6 cellular contexts compared by ENCODE assay signal in genomic region chr17:4708436-4708835, GRCh38. TPM values are rescaled to one million over a fixed set of nuclear protein-coding genes. Genes with fewer than 3 reads are reported as not detected.
A peak's percentile ranks its signal among the peaks of the same experiment; 100 is the strongest.
DNase-seq lines count a peak whose midpoint lies in the region; ATAC-seq and TF ChIP-seq lines count a peak whose summit lies in the region.

No MANE protein-coding gene starts in this region.

- peaks cover 5% of the 10 kb centered on the region for H3K4me1 ChIP-seq in prostate gland (replicated peaks)

- no peaks in the 10 kb centered on the region for H3K36me3 ChIP-seq in prostate gland

- H3K36me3 Mint-ChIP-seq in activated T-helper 1 cell treated with anti-CD3 and anti-CD28 coated beads, Interleukin-12 subunit alpha, Interleukin-12 subunit beta, Interleukin-2, Interleukin-4 antibody, amounts not matched to agents 30 ng/mL and 10 ng/mL and 1 ng/mL, durations not matched to agents 14 hours and 24 hours and 36 hours (ENCODE audit: low read depth) = peaks cover 9% of the 10 kb centered on the region

- H3K27ac Mint-ChIP-seq in activated T-helper 1 cell treated with anti-CD3 and anti-CD28 coated beads, Interleukin-12 subunit alpha, Interleukin-12 subunit beta, Interleukin-2, Interleukin-4 antibody, amounts not matched to agents 30 ng/mL and 10 ng/mL and 1 ng/mL, durations not matched to agents 14 hours and 24 hours and 36 hours = peak overlapping the region; percentile 23

- H3K4me1 Mint-ChIP-seq in activated T-helper 1 cell treated with anti-CD3 and anti-CD28 coated beads, Interleukin-12 subunit alpha, Interleukin-12 subunit beta, Interleukin-2, Interleukin-4 antibody, amounts not matched to agents 30 ng/mL and 10 ng/mL and 1 ng/mL, durations not matched to agents 14 hours and 24 hours and 36 hours (ENCODE audit: low read depth) = peaks cover 51% of the 10 kb centered on the region

- no peak for TF ChIP-seq CTCF in prostate gland (IDR thresholded peaks at IDR 0.05)

- H3K27me3 ChIP-seq in prostate gland (replicated peaks; ENCODE audit: insufficient read depth) = no peaks in the 10 kb centered on the region

- no peak for TF ChIP-seq POLR2A in prostate gland (IDR thresholded peaks at IDR 0.05)

- no peak for ATAC-seq in stimulated activated naive CD8-positive, alpha-beta T cell treated with anti-CD3 and anti-CD28 coated beads, Interleukin-15, Interleukin-2, amounts not matched to agents 100 U/mL and 50 U/mL, for 24 hours
- ATAC-seq in HG03280 (IDR thresholded peaks at IDR 0.05; ENCODE audit: unreplicated experiment) = no peak

- H3K27ac ChIP-seq in prostate gland = no peak overlapping the region

- 77% methylated on average over 8 of the region's 8 CpGs for WGBS in prostate gland

- H3K9me3 ChIP-seq in prostate gland = no peaks in the 10 kb centered on the region

- no peaks in the 10 kb centered on the region for H3K27me3 Mint-ChIP-seq in activated T-helper 1 cell treated with anti-CD3 and anti-CD28 coated beads, Interleukin-12 subunit alpha, Interleukin-12 subunit beta, Interleukin-2, Interleukin-4 antibody, amounts not matched to agents 30 ng/mL and 10 ng/mL and 1 ng/mL, durations not matched to agents 14 hours and 24 hours and 36 hours (ENCODE audit: insufficient read depth)

- intact Hi-C loops in activated T-helper 1 cell treated with anti-CD3 and anti-CD28 coated beads, Interleukin-12 subunit alpha, Interleukin-12 subunit beta, Interleukin-2, Interleukin-4 antibody, amounts not matched to agents 30 ng/mL and 10 ng/mL and 1 ng/mL, durations not matched to agents 14 hours and 24 hours and 36 hours (cut with micrococcal nuclease) = no loop called here
- intact Hi-C loops in prostate gland (cut with DNase I) = no loop called here

- H3K4me3 ChIP-seq in prostate gland = no peak overlapping the region

- no peaks in the 10 kb centered on the region for H3K9me3 Mint-ChIP-seq in activated T-helper 1 cell treated with anti-CD3 and anti-CD28 coated beads, Interleukin-12 subunit alpha, Interleukin-12 subunit beta, Interleukin-2, Interleukin-4 antibody, amounts not matched to agents 30 ng/mL and 10 ng/mL and 1 ng/mL, durations not matched to agents 14 hours and 24 hours and 36 hours

- peak; percentile 31 to 44 for DNase-seq in activated CD4-positive, alpha-beta T cell treated with anti-CD3 and anti-CD28 coated beads for 24 hours (ENCODE audit: low read depth in 2 of 2)
- no peak for DNase-seq in activated CD4-positive, alpha-beta T cell treated with anti-CD3 and anti-CD28 coated beads for 1 hour
- peak; percentile 56 for DNase-seq in activated T-helper 1 cell treated with anti-CD3 and anti-CD28 coated beads, Interleukin-12 subunit alpha, Interleukin-12 subunit beta, Interleukin-2, Interleukin-4 antibody, amounts not matched to agents 30 ng/mL and 10 ng/mL and 1 ng/mL, durations not matched to agents 14 hours and 24 hours and 36 hours (ENCODE audit: low spot score)
- DNase-seq in stimulated activated naive CD8-positive, alpha-beta T cell treated with anti-CD3 and anti-CD28 coated beads, Interleukin-15, Interleukin-2, amounts not matched to agents 100 U/mL and 50 U/mL, for 24 hours = peak; percentile 65
- DNase-seq in prostate gland (ENCODE audit: low spot score) = no peak

- H3K4me3 Mint-ChIP-seq in activated T-helper 1 cell treated with anti-CD3 and anti-CD28 coated beads, Interleukin-12 subunit alpha, Interleukin-12 subunit beta, Interleukin-2, Interleukin-4 antibody, amounts not matched to agents 30 ng/mL and 10 ng/mL and 1 ng/mL, durations not matched to agents 14 hours and 24 hours and 36 hours = peak overlapping the region; percentile 54

RNA-seq across cellular contexts. Expression of gene ARRB2, which starts 2.0 kb away (rescaled TPM):
- 202 and 204 TPM in 2 replicates for total RNA-seq in activated T-helper 1 cell treated with anti-CD3 and anti-CD28 coated beads, Interleukin-12 subunit alpha, Interleukin-12 subunit beta, Interleukin-2, Interleukin-4 antibody, amounts not matched to agents 30 ng/mL and 10 ng/mL and 1 ng/mL, durations not matched to agents 14 hours and 24 hours and 36 hours
- total RNA-seq in prostate gland = 10 to 100 TPM; 12.5 to 30.1 TPM

RNA-seq across cellular contexts. Expression of gene PELP1, which starts 4.5 kb away (rescaled TPM):
- 130 and 145 TPM in 2 replicates for total RNA-seq in activated T-helper 1 cell treated with anti-CD3 and anti-CD28 coated beads, Interleukin-12 subunit alpha, Interleukin-12 subunit beta, Interleukin-2, Interleukin-4 antibody, amounts not matched to agents 30 ng/mL and 10 ng/mL and 1 ng/mL, durations not matched to agents 14 hours and 24 hours and 36 hours
- total RNA-seq in prostate gland = 10 to 100 TPM; 27.1 to 79.7 TPM

RNA-seq across cellular contexts. Expression of gene MED11, which starts 22.8 kb away (rescaled TPM):
- 21.9 and 23.7 TPM in 2 replicates for total RNA-seq in activated T-helper 1 cell treated with anti-CD3 and anti-CD28 coated beads, Interleukin-12 subunit alpha, Interleukin-12 subunit beta, Interleukin-2, Interleukin-4 antibody, amounts not matched to agents 30 ng/mL and 10 ng/mL and 1 ng/mL, durations not matched to agents 14 hours and 24 hours and 36 hours
- total RNA-seq in prostate gland = 10 to 100 TPM; 31.0 to 41.9 TPM

RNA-seq across cellular contexts. Expression of gene ZMYND15, which starts 31.2 kb away (rescaled TPM):
- total RNA-seq in activated T-helper 1 cell treated with anti-CD3 and anti-CD28 coated beads, Interleukin-12 subunit alpha, Interleukin-12 subunit beta, Interleukin-2, Interleukin-4 antibody, amounts not matched to agents 30 ng/mL and 10 ng/mL and 1 ng/mL, durations not matched to agents 14 hours and 24 hours and 36 hours = 0.18 TPM in 1 of 2 replicates, not detected in the other
- 1 to 10 TPM in 1 of 2 donors, under 1 TPM in 1; 0.91 to 7.3 TPM for total RNA-seq in prostate gland

RNA-seq across cellular contexts. Expression of gene CXCL16, which starts 31.3 kb away (rescaled TPM):
- 3.7 and 7.0 TPM in 2 replicates for total RNA-seq in activated T-helper 1 cell treated with anti-CD3 and anti-CD28 coated beads, Interleukin-12 subunit alpha, Interleukin-12 subunit beta, Interleukin-2, Interleukin-4 antibody, amounts not matched to agents 30 ng/mL and 10 ng/mL and 1 ng/mL, durations not matched to agents 14 hours and 24 hours and 36 hours
- total RNA-seq in prostate gland = 10 to 100 TPM; 27.9 to 36.0 TPM

Comparison
In these comparisons a context has a peak if more than half of its experiments do, and no peak if none do; other contexts are left out.
1. DNase-seq: peak in activated CD4-positive, alpha-beta T cell treated with anti-CD3 and anti-CD28 coated beads for 24 hours (2 of 2), activated T-helper 1 cell treated with anti-CD3 and anti-CD28 coated beads, Interleukin-12 subunit alpha, Interleukin-12 subunit beta, Interleukin-2, Interleukin-4 antibody, amounts not matched to agents 30 ng/mL and 10 ng/mL and 1 ng/mL, durations not matched to agents 14 hours and 24 hours and 36 hours (single experiment) and stimulated activated naive CD8-positive, alpha-beta T cell treated with anti-CD3 and anti-CD28 coated beads, Interleukin-15, Interleukin-2, amounts not matched to agents 100 U/mL and 50 U/mL, for 24 hours (single experiment); none in activated CD4-positive, alpha-beta T cell treated with anti-CD3 and anti-CD28 coated beads for 1 hour (single experiment) and prostate gland (single experiment).